Comparison of ENCODE assay signal across 1 cellular context in the genomic region with DNA sequence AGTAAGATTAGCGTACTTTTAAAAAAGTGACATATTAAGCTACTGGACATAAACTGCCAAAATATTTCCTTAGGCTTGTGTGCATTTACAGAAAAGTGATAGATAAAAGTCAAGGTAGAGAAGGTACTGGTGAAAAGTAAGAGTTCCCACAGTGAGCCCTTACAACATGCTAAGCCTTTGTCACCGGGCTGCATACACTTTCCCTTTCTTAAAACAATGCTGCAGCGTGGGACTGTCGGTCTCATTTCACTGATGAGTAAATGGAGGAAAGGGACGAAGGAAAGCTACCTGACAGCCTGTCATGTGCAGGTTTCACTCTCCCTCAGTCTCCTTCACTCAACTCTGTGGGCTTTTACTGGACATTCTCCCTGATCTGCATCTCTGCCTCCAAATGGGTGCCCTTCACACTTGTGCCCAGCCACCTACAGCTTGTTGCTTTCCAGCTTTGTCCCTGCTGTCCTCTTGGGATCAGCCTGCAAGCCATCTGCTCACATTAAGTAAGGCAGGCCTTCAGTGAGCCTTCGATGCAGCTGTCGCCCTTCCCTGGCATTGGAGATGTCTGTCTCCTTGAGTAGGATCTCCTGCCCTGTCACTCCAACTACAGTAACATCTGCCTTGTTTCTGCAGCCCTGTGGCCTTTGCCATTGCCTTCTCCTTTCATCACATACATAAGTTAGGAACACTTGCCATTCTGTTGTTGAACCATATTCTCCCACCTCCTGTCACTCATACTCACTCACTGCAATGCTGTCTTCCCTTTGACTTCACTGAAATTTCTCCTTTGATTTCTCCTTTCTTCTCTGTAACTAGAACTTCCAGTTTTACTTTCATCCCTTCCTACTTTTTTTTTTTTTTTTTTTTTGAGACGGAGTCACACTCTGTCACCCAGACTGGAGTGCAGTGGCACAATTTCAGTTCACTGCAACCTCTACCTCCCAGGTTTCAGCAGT.
TF ChIP-seq lines count a peak whose summit lies in the region.

No MANE protein-coding gene starts in this region.

TF ChIP-seq in IMR-90, 13 proteins besides CTCF, POLR2A, EP300 and RAD21:
- TF ChIP-seq, protein P1, sequence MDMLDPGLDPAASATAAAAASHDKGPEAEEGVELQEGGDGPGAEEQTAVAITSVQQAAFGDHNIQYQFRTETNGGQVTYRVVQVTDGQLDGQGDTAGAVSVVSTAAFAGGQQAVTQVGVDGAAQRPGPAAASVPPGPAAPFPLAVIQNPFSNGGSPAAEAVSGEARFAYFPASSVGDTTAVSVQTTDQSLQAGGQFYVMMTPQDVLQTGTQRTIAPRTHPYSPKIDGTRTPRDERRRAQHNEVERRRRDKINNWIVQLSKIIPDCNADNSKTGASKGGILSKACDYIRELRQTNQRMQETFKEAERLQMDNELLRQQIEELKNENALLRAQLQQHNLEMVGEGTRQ (IDR thresholded peaks at IDR 0.05; ENCODE audit: low read depth, low read length): no peak
- TF ChIP-seq MXI1 (IDR thresholded peaks at IDR 0.05; ENCODE audit: borderline replicate concordance, low read depth, low read length) (no peak), NFE2L2 (IDR thresholded peaks at IDR 0.05; ENCODE audit: low read depth, low read length) (no peak), MAFK (IDR thresholded peaks at IDR 0.05; ENCODE audit: low read depth, low read length) (no peak), FOS (IDR thresholded peaks at IDR 0.05; ENCODE audit: low read depth, low read length) (no peak)
